ENCODE assay signal across 8 cellular contexts in genomic region chr4:88659061-88659889, GRCh38. TPM values are rescaled to one million over a fixed set of nuclear protein-coding genes. Genes with fewer than 3 reads are reported as not detected.
A peak's percentile ranks its signal among the peaks of the same experiment; 100 is the strongest.
DNase-seq lines count a peak whose midpoint lies in the region; ATAC-seq and TF ChIP-seq lines count a peak whose summit lies in the region.

No MANE protein-coding gene starts in this region.

- peaks cover 33% of the 10 kb centered on the region for H3K4me1 Mint-ChIP-seq in CD4-positive, alpha-beta T cell (ENCODE audit: low read depth)
- H3K4me1 Mint-ChIP-seq in activated CD4-positive, alpha-beta memory T cell treated with anti-CD3 and anti-CD28 coated beads, Interleukin-2, amount 10 ng/mL, durations not matched to agents 7 days and 5 days = peaks cover 11% of the 10 kb centered on the region
- no peaks in the 10 kb centered on the region for H3K4me1 Mint-ChIP-seq in neural crest cell

- H3K27me3 ChIP-seq in CD4-positive, alpha-beta T cell (ENCODE audit: control insufficient read depth, insufficient read depth, low read length) = no peaks in the 10 kb centered on the region

- intact Hi-C loops in CD4-positive, alpha-beta T cell (cut with DNase I, micrococcal nuclease) = loop anchor here (1.0 to 5.0 kb wide), 4 partner anchors 42 to 133 kb away; partner anchors contain the start of gene HERC3 (in 2 of the 2)

- no peaks in the 10 kb centered on the region for H3K9me3 Mint-ChIP-seq in CD4-positive, alpha-beta T cell
- H3K9me3 Mint-ChIP-seq in activated CD4-positive, alpha-beta memory T cell treated with anti-CD3 and anti-CD28 coated beads, Interleukin-2, amount 10 ng/mL, durations not matched to agents 7 days and 5 days = no peaks in the 10 kb centered on the region
- no peaks in the 10 kb centered on the region for H3K9me3 Mint-ChIP-seq in neural crest cell

- ATAC-seq in CD4-positive, alpha-beta T cell (ENCODE audit: poor library complexity) = peak; percentile 88
- peak; percentile 89 for ATAC-seq in HG02610 (IDR thresholded peaks at IDR 0.05; ENCODE audit: unreplicated experiment)

- POLR2A ChIA-PET in CD4-positive, alpha-beta T cell (lab: Charles Lee) = interaction anchor here (0.6 to 1.1 kb wide), 2 partner anchors 9 to 66 kb away, joined by 4 read pairs; no protein-coding TSS in a partner anchor
- POLR2A ChIA-PET in activated CD4-positive, alpha-beta memory T cell treated with anti-CD3 and anti-CD28 coated beads, Interleukin-2, amount 10 ng/mL, durations not matched to agents 7 days and 5 days (lab: Charles Lee) = interaction anchor here (1.1 kb wide), 3 partner anchors 66 to 132 kb away, joined by 3 read pairs; no protein-coding TSS in a partner anchor

- TF ChIP-seq POLR2A in NB4 (IDR thresholded peaks at IDR 0.05; ENCODE audit: extremely low read depth, insufficient read length) = no peak

- peaks cover 90% of the 10 kb centered on the region for H3K36me3 Mint-ChIP-seq in CD4-positive, alpha-beta T cell (ENCODE audit: low read depth)
- H3K36me3 Mint-ChIP-seq in activated CD4-positive, alpha-beta memory T cell treated with anti-CD3 and anti-CD28 coated beads, Interleukin-2, amount 10 ng/mL, durations not matched to agents 7 days and 5 days (ENCODE audit: low read depth) = peaks cover 14% of the 10 kb centered on the region
- peaks cover 9% of the 10 kb centered on the region for H3K36me3 Mint-ChIP-seq in neural crest cell (ENCODE audit: low read depth)

- peak overlapping the region; percentile 34 for H3K27ac Mint-ChIP-seq in CD4-positive, alpha-beta T cell
- no peak overlapping the region for H3K27ac Mint-ChIP-seq in activated CD4-positive, alpha-beta memory T cell treated with anti-CD3 and anti-CD28 coated beads, Interleukin-2, amount 10 ng/mL, durations not matched to agents 7 days and 5 days
- no peak overlapping the region for H3K27ac Mint-ChIP-seq in neural crest cell (ENCODE audit: unreplicated experiment)

- no peak overlapping the region for H3K27ac ChIP-seq in CD4-positive, alpha-beta T cell (ENCODE audit: low read depth, low read length)

- TF ChIP-seq CTCF in CD4-positive, alpha-beta T cell (IDR thresholded peaks at IDR 0.05) = peak; percentile 68
- TF ChIP-seq CTCF in GM13977 (IDR thresholded peaks at IDR 0.05; ENCODE audit: extremely low read depth, insufficient read depth, missing control alignments) (peak; percentile 82), NB4 (IDR thresholded peaks at IDR 0.05; ENCODE audit: low read depth, low read length) (no peak), fibroblast of pulmonary artery (IDR thresholded peaks at IDR 0.05; ENCODE audit: low read length, missing control alignments) (peak; percentile 87), neural crest cell (conservative IDR thresholded peaks at IDR 0.05) (peak; percentile 72)

- CTCF ChIA-PET in CD4-positive, alpha-beta T cell (lab: Charles Lee) = interaction anchor here (0.5 to 1.6 kb wide), 15 partner anchors 9 to 364 kb away, joined by 3 to 48 read pairs (median 3); no protein-coding TSS in a partner anchor
- CTCF ChIA-PET in activated CD4-positive, alpha-beta memory T cell treated with anti-CD3 and anti-CD28 coated beads, Interleukin-2, amount 10 ng/mL, durations not matched to agents 7 days and 5 days (lab: Charles Lee) = interaction anchor here (0.5 to 3.4 kb wide), 17 partner anchors 8 to 366 kb away, joined by 3 to 37 read pairs (median 4); no protein-coding TSS in a partner anchor

- no peaks in the 10 kb centered on the region for H3K9me3 ChIP-seq in CD4-positive, alpha-beta T cell (ENCODE audit: control insufficient read depth, low read length)

- in situ Hi-C loops in GM13977 (cut with MboI; ENCODE audit: low pct_unique_long_range_greater_than_20kb, low sequenced_read_pairs, unreplicated experiment) = no loop called here

- H3K27me3 Mint-ChIP-seq in CD4-positive, alpha-beta T cell = no peaks in the 10 kb centered on the region
- no peaks in the 10 kb centered on the region for H3K27me3 Mint-ChIP-seq in activated CD4-positive, alpha-beta memory T cell treated with anti-CD3 and anti-CD28 coated beads, Interleukin-2, amount 10 ng/mL, durations not matched to agents 7 days and 5 days
- H3K27me3 Mint-ChIP-seq in neural crest cell (ENCODE audit: low read depth) = no peaks in the 10 kb centered on the region

- H3K4me3 Mint-ChIP-seq in CD4-positive, alpha-beta T cell = no peak overlapping the region
- no peak overlapping the region for H3K4me3 Mint-ChIP-seq in activated CD4-positive, alpha-beta memory T cell treated with anti-CD3 and anti-CD28 coated beads, Interleukin-2, amount 10 ng/mL, durations not matched to agents 7 days and 5 days
- no peak overlapping the region for H3K4me3 Mint-ChIP-seq in neural crest cell

- DNase-seq in CD4-positive, alpha-beta T cell = peak in 8 of 10 experiments; percentile 11 to 29 (median 20)
- peak; percentile 50 for DNase-seq in GM13977 (ENCODE audit: low spot score)
- DNase-seq in NB4 (ENCODE audit: low read depth) = peak; percentile 20
- peak; percentile 37 for DNase-seq in activated CD4-positive, alpha-beta memory T cell treated with anti-CD3 and anti-CD28 coated beads, Interleukin-2, amount 10 ng/mL, durations not matched to agents 7 days and 5 days
- DNase-seq in fibroblast of pulmonary artery (ENCODE audit: low read depth) = peak; percentile 83
- no peak for DNase-seq in neural crest cell (ENCODE audit: low read depth, low spot score)
- no peak for DNase-seq in mesenteric fat pad (ENCODE audit: low spot score)

- no peak overlapping the region for H3K4me3 ChIP-seq in NB4 (ENCODE audit: low read depth, low read length)
- H3K4me3 ChIP-seq in fibroblast of pulmonary artery (replicated peaks; ENCODE audit: low read depth, low read length) = no peak overlapping the region

RNA-seq across cellular contexts. Expression of gene NAP1L5, which starts 38.4 kb away (rescaled TPM):
- 10 to 100 TPM; 17.3 to 17.9 TPM for total RNA-seq in CD4-positive, alpha-beta T cell
- 1 to 10 TPM; 4.7 to 5.4 TPM for total RNA-seq in activated CD4-positive, alpha-beta memory T cell treated with anti-CD3 and anti-CD28 coated beads, Interleukin-2, amount 10 ng/mL, durations not matched to agents 7 days and 5 days
- 6.7 and 7.5 TPM in 2 replicates for total RNA-seq in neural crest cell
- 6.5 TPM for total RNA-seq in mesenteric fat pad

Comparison
In these comparisons a context has a peak if more than half of its experiments do, and no peak if none do; other contexts are left out.
1. DNase-seq: peak in CD4-positive, alpha-beta T cell (8 of 10), GM13977 (single experiment), NB4 (single experiment), activated CD4-positive, alpha-beta memory T cell treated with anti-CD3 and anti-CD28 coated beads, Interleukin-2, amount 10 ng/mL, durations not matched to agents 7 days and 5 days (single experiment) and fibroblast of pulmonary artery (single experiment); none in neural crest cell (single experiment) and mesenteric fat pad (single experiment).